8 cellular contexts compared by ENCODE assay signal in genomic region chr13:45370922-45371406, GRCh38. TPM values are rescaled to one million over a fixed set of nuclear protein-coding genes. Genes with fewer than 3 reads are reported as not detected.
A peak's percentile ranks its signal among the peaks of the same experiment; 100 is the strongest.
DNase-seq lines count a peak whose midpoint lies in the region; ATAC-seq, FAIRE-seq and TF ChIP-seq lines count a peak whose summit lies in the region.

No MANE protein-coding gene starts in this region.

- TF ChIP-seq EP300 in transverse colon (IDR thresholded peaks at IDR 0.05; ENCODE audit: low read depth): no peak

- peaks cover 36% of the 10 kb centered on the region for H3K4me1 Mint-ChIP-seq in activated naive CD4-positive, alpha-beta T cell treated with anti-CD3 and anti-CD28 coated beads for 36 hours (ENCODE audit: low read depth)

- no peak overlapping the region for H3K27ac Mint-ChIP-seq in activated naive CD4-positive, alpha-beta T cell treated with anti-CD3 and anti-CD28 coated beads for 36 hours

- H2AFZ ChIP-seq in OCI-LY3 (ENCODE audit: low read depth, low read length): no peak overlapping the region

- no peaks in the 10 kb centered on the region for H4K20me1 ChIP-seq in OCI-LY3 (ENCODE audit: insufficient read depth, low read length)

- no peak overlapping the region for H3K4me3 Mint-ChIP-seq in activated naive CD4-positive, alpha-beta T cell treated with anti-CD3 and anti-CD28 coated beads for 36 hours

- ATAC-seq in pancreas: peak; percentile 82 to 91 (median 86)

- no peak overlapping the region for H3K9ac ChIP-seq in OCI-LY3 (ENCODE audit: low read length)

- in situ Hi-C loops in G401 (cut with HindIII; ENCODE audit: low sequenced_read_pairs): no loop called here
- in situ Hi-C loops in transverse colon (cut with MboI; ENCODE audit: low pct_ligation_motif_present in 1 of 4, low pct_unique_long_range_greater_than_20kb in 1 of 4, low sequenced_read_pairs in 3 of 4): loop anchor here in 2 of 4 donors (25.0 kb wide), 1 partner anchor 116 kb away; no protein-coding TSS in a partner anchor

- no peaks in the 10 kb centered on the region for H3K79me2 ChIP-seq in OCI-LY3 (ENCODE audit: low read length)

- CTCF ChIA-PET in activated naive CD4-positive, alpha-beta T cell treated with anti-CD3 and anti-CD28 coated beads for 36 hours (lab: Charles Lee): interaction anchor here (0.6 to 5.7 kb wide), 36 partner anchors 10 to 324 kb away, joined by 3 to 83 read pairs (median 5); partner anchors contain the start of genes SLC25A30 and TPT1

- H3K9me3 ChIP-seq in OCI-LY3 (ENCODE audit: insufficient read depth, low read length) (no peaks in the 10 kb centered on the region), pancreas (no peaks in the 10 kb centered on the region), transverse colon (no peaks in the 10 kb centered on the region)

- no peak for FAIRE-seq in pancreas (lab: Jason Lieb, UNC)

- TF ChIP-seq POLR2A in transverse colon (IDR thresholded peaks at IDR 0.05): no peak

- 19 to 21% methylated on average over 30 of the region's 30 CpGs for WGBS in pancreas, 2 donors
- WGBS in transverse colon (ENCODE audit: low coverage in 1 of 2), 2 donors: 18 to 28% methylated on average over 2 to 30 of the region's 30 CpGs

- H3K27me3 ChIP-seq in OCI-LY3 (ENCODE audit: low read depth, low read length) (no peaks in the 10 kb centered on the region), pancreas (no peaks in the 10 kb centered on the region), transverse colon (no peaks in the 10 kb centered on the region)

- H3K36me3 Mint-ChIP-seq in activated naive CD4-positive, alpha-beta T cell treated with anti-CD3 and anti-CD28 coated beads for 36 hours (ENCODE audit: low read depth): peaks cover 7% of the 10 kb centered on the region

- H3K36me3 ChIP-seq in OCI-LY3 (replicated peaks; ENCODE audit: low read depth, low read length) (no peaks in the 10 kb centered on the region), pancreas (no peaks in the 10 kb centered on the region), transverse colon (no peaks in the 10 kb centered on the region)

- H3K4me1 ChIP-seq in OCI-LY3 (ENCODE audit: low read length) (peaks cover 27% of the 10 kb centered on the region), pancreas (peaks cover 0 to 3% (median 0%) of the 10 kb centered on the region in 3 donors), transverse colon (peaks cover 3 to 24% (median 13%) of the 10 kb centered on the region in 4 donors)

- intact Hi-C loops in activated naive CD4-positive, alpha-beta T cell treated with anti-CD3 and anti-CD28 coated beads for 36 hours (cut with micrococcal nuclease): loop anchor here (1.0 to 2.0 kb wide), 5 partner anchors 23 to 348 kb away; partner anchors contain the start of gene COG3
- intact Hi-C loops in pancreas (cut with DNase I): loop anchor here in 2 of 3 donors (10.0 kb wide), 2 partner anchors 104 to 134 kb away; no protein-coding TSS in a partner anchor
- intact Hi-C loops in transverse colon (cut with DNase I; ENCODE audit: low total_unique reads): no loop called here

- no peaks in the 10 kb centered on the region for H3K27me3 Mint-ChIP-seq in activated naive CD4-positive, alpha-beta T cell treated with anti-CD3 and anti-CD28 coated beads for 36 hours (ENCODE audit: low read depth)

- H3K9me3 Mint-ChIP-seq in activated naive CD4-positive, alpha-beta T cell treated with anti-CD3 and anti-CD28 coated beads for 36 hours: no peaks in the 10 kb centered on the region

- peak; percentile 96 for TF ChIP-seq CTCF in OCI-LY3 (IDR thresholded peaks at IDR 0.05; ENCODE audit: low read depth, low read length)
- TF ChIP-seq CTCF in pancreas (IDR thresholded peaks at IDR 0.05): peak; percentile 84 to 96 (median 94)
- TF ChIP-seq CTCF in transverse colon (IDR thresholded peaks at IDR 0.05): peak; percentile 89 to 96 (median 95)

- DNase-seq in G401 (ENCODE audit: low spot score) (peak; percentile 20), germinal center (ENCODE audit: low spot score) (peak; percentile 71), pancreas (peak; percentile 33 to 87 (median 69)), transverse colon (peak; percentile 71), NCI-H146 treated with DMSO at 0.1 percent for 48 hours (lab: John Stamatoyannopoulos, UW; ENCODE audit: unreplicated experiment) (no peak), NCI-H446 treated with DMSO at 0.1 percent for 48 hours (lab: John Stamatoyannopoulos, UW) (no peak)
- DNase-seq in activated naive CD4-positive, alpha-beta T cell treated with anti-CD3 and anti-CD28 coated beads for 36 hours: peak; percentile 51

- peak overlapping the region; percentile 57 for H3K4me2 ChIP-seq in OCI-LY3 (ENCODE audit: low read length)

- H3K4me3 ChIP-seq in OCI-LY3 (ENCODE audit: low read length) (peak overlapping the region; percentile 35), pancreas (no peak overlapping the region), transverse colon (peak overlapping the region in 1 of 4 donors; percentile 14)

- H3K27ac ChIP-seq in OCI-LY3 (ENCODE audit: low read length) (no peak overlapping the region), pancreas (no peak overlapping the region), transverse colon (no peak overlapping the region)

RNA-seq across cellular contexts. Expression of gene TPT1, which starts 30.0 kb away (rescaled TPM):
- 1,171 and 1,350 TPM in 2 replicates for total RNA-seq in G401 (2014; rRNA removed; shearing (Covaris generic))
- 1,000 to 10,000 TPM; 3,331 to 3,631 TPM for total RNA-seq in activated naive CD4-positive, alpha-beta T cell treated with anti-CD3 and anti-CD28 coated beads for 36 hours
- total RNA-seq in pancreas: 1,000 to 10,000 TPM; 2,995 to 3,873 (median 3,563) TPM
- 1,000 to 10,000 TPM; 3,587 to 4,358 TPM for polyA plus RNA-seq in pancreas
- 1,000 to 10,000 TPM; 1,485 to 2,679 (median 2,380) TPM for total RNA-seq in transverse colon

RNA-seq across cellular contexts. Expression of gene SLC25A30, which starts 47.2 kb away (rescaled TPM):
- total RNA-seq in G401 (2014; rRNA removed; shearing (Covaris generic)): 3.8 and 5.8 TPM in 2 replicates
- total RNA-seq in activated naive CD4-positive, alpha-beta T cell treated with anti-CD3 and anti-CD28 coated beads for 36 hours: 10 to 100 TPM; 13.6 to 15.1 TPM
- total RNA-seq in pancreas: 10 to 100 TPM in 2 of 6 donors, 1 to 10 TPM in 4; 4.5 to 12.3 (median 8.3) TPM
- polyA plus RNA-seq in pancreas: 1 to 10 TPM; 3.8 to 7.5 TPM
- total RNA-seq in transverse colon: 10 to 100 TPM in 1 of 4 donors, 1 to 10 TPM in 3; 2.4 to 15.6 (median 6.5) TPM

Comparison
In these comparisons a context has a peak if more than half of its experiments do, and no peak if none do; other contexts are left out.
1. DNase-seq: peak in G401 (single experiment), activated naive CD4-positive, alpha-beta T cell treated with anti-CD3 and anti-CD28 coated beads for 36 hours (single experiment), germinal center (single experiment), pancreas (6 of 6) and transverse colon (single experiment); none in NCI-H146 treated with DMSO at 0.1 percent for 48 hours (single experiment) and NCI-H446 treated with DMSO at 0.1 percent for 48 hours (single experiment).
2. Peak in every context shown above with its lines, with median percentiles within 50 percentile points of each other: CTCF ChIP-seq.